16 cellular contexts compared by ENCODE assay signal in genomic region chr7:87213252-87213651, GRCh38. TPM values are rescaled to one million over a fixed set of nuclear protein-coding genes. Genes with fewer than 3 reads are reported as not detected.
DNase-seq lines count a peak whose midpoint lies in the region; ATAC-seq and TF ChIP-seq lines count a peak whose summit lies in the region.
"Had no signal": no experiment of that assay in that cellular context is flagged by ENCODE, and none has a peak within 500 bp of the region (broad histone marks: within the 10 kb centered on the region; RNA-seq: fewer than 3 reads in every experiment).

No MANE protein-coding gene starts in this region.

- no peak for DNase-seq in CD4-positive, alpha-beta memory T cell
- DNase-seq in GM12865 (ENCODE audit: low read depth) (no peak), NCI-H2107 treated with DMSO at 0.1 percent for 48 hours (lab: John Stamatoyannopoulos, UW; ENCODE audit: unreplicated experiment) (no peak), medulla oblongata (ENCODE audit: extremely low spot score) (no peak)
- no peak for DNase-seq in activated T-helper 1 cell treated with anti-CD3 and anti-CD28 coated beads, Interleukin-12 subunit alpha, Interleukin-12 subunit beta, Interleukin-2, Interleukin-4 antibody, amounts not matched to agents 30 ng/mL and 10 ng/mL and 1 ng/mL, durations not matched to agents 14 hours and 24 hours and 36 hours (ENCODE audit: low spot score)
- no peak for DNase-seq in naive thymus-derived CD4-positive, alpha-beta T cell
- DNase-seq: activated CD8-positive, alpha-beta memory T cell treated with anti-CD3 and anti-CD28 coated beads, Interleukin-2, amount 50 U/mL, for 48 hours; aorta; C1 segment of cervical spinal cord; gastrocnemius medialis; NCI-H187 treated with DMSO at 0.1 percent for 48 hours; NCI-H510A; testis had no signal

- intact Hi-C loops in CD4-positive, alpha-beta memory T cell (cut with micrococcal nuclease), result loop anchor here (10.0 kb wide), 1 partner anchor 1002 kb away; no protein-coding TSS in a partner anchor
- intact Hi-C loops in activated T-helper 1 cell treated with anti-CD3 and anti-CD28 coated beads, Interleukin-12 subunit alpha, Interleukin-12 subunit beta, Interleukin-2, Interleukin-4 antibody, amounts not matched to agents 30 ng/mL and 10 ng/mL and 1 ng/mL, durations not matched to agents 14 hours and 24 hours and 36 hours (cut with micrococcal nuclease), result loop anchor here (2.0 to 10.0 kb wide), 2 partner anchors 14 to 1002 kb away; no protein-coding TSS in a partner anchor
- intact Hi-C loops in naive thymus-derived CD4-positive, alpha-beta T cell (cut with micrococcal nuclease), result loop anchor here (1.0 to 10.0 kb wide), 2 partner anchors 12 to 412 kb away; partner anchors contain the start of gene RUNDC3B (in 1 of the 2)

- H3K27ac Mint-ChIP-seq in CD4-positive, alpha-beta memory T cell, result peak overlapping the region; percentile 67 to 94 (median 93)
- peak overlapping the region; percentile 93 for H3K27ac Mint-ChIP-seq in activated T-helper 1 cell treated with anti-CD3 and anti-CD28 coated beads, Interleukin-12 subunit alpha, Interleukin-12 subunit beta, Interleukin-2, Interleukin-4 antibody, amounts not matched to agents 30 ng/mL and 10 ng/mL and 1 ng/mL, durations not matched to agents 14 hours and 24 hours and 36 hours
- peak overlapping the region; percentile 91 to 98 (median 95) for H3K27ac Mint-ChIP-seq in naive thymus-derived CD4-positive, alpha-beta T cell

- TF ChIP-seq CTCF in GM12865 (IDR thresholded peaks at IDR 0.05; ENCODE audit: insufficient read depth, low read depth, low read length, missing control alignments), result no peak

- H3K36me3 ChIP-seq in CD4-positive, alpha-beta memory T cell (ENCODE audit: insufficient read depth, low read length), result no peaks in the 10 kb centered on the region
- peaks cover 0 to 8% (median 0%) of the 10 kb centered on the region in 3 experiments for H3K36me3 ChIP-seq in naive thymus-derived CD4-positive, alpha-beta T cell (ENCODE audit: control insufficient read depth in 2 of 3, insufficient read depth in 3 of 3, low read length in 3 of 3)
- H3K36me3 ChIP-seq: gastrocnemius medialis had no signal

- POLR2A ChIA-PET in CD4-positive, alpha-beta memory T cell (lab: Charles Lee; ENCODE audit: partially characterized antibody), result interaction anchor here (0.7 to 5.1 kb wide), 8 partner anchors 10 to 234 kb away, joined by 3 to 58 read pairs (median 5); partner anchors contain the start of gene DMTF1
- POLR2A ChIA-PET in naive thymus-derived CD4-positive, alpha-beta T cell (lab: Charles Lee), result interaction anchor here (0.8 to 4.0 kb wide), 12 partner anchors 9 to 64 kb away, joined by 3 to 25 read pairs (median 9); partner anchors contain the start of gene DMTF1

- no peaks in the 10 kb centered on the region for H3K9me3 ChIP-seq in CD4-positive, alpha-beta memory T cell (ENCODE audit: control insufficient read depth in 1 of 2, low read length in 2 of 2)
- H3K9me3 ChIP-seq in naive thymus-derived CD4-positive, alpha-beta T cell (ENCODE audit: control insufficient read depth in 2 of 3, low read length in 3 of 3), result no peaks in the 10 kb centered on the region
- H3K9me3 ChIP-seq: gastrocnemius medialis, testis had no signal

- CTCF ChIA-PET in CD4-positive, alpha-beta memory T cell (lab: Charles Lee; ENCODE audit: partially characterized antibody), result interaction anchor here (1.0 to 2.2 kb wide), 3 partner anchors 8 to 61 kb away, joined by 3 to 6 read pairs (median 5); partner anchors contain the start of gene DMTF1
- CTCF ChIA-PET in naive thymus-derived CD4-positive, alpha-beta T cell (lab: Charles Lee), result interaction anchor here (0.6 to 1.9 kb wide), 6 partner anchors 12 to 673 kb away, joined by 3 to 6 read pairs (median 4); no protein-coding TSS in a partner anchor

- peaks cover 0 to 2% (median 0%) of the 10 kb centered on the region in 8 donors for H3K9me3 Mint-ChIP-seq in CD4-positive, alpha-beta memory T cell
- peaks cover 3% of the 10 kb centered on the region for H3K9me3 Mint-ChIP-seq in activated T-helper 1 cell treated with anti-CD3 and anti-CD28 coated beads, Interleukin-12 subunit alpha, Interleukin-12 subunit beta, Interleukin-2, Interleukin-4 antibody, amounts not matched to agents 30 ng/mL and 10 ng/mL and 1 ng/mL, durations not matched to agents 14 hours and 24 hours and 36 hours
- H3K9me3 Mint-ChIP-seq in naive thymus-derived CD4-positive, alpha-beta T cell, result peaks cover 0 to 8% (median 0%) of the 10 kb centered on the region in 11 donors

- H3K27ac ChIP-seq in CD4-positive, alpha-beta memory T cell (ENCODE audit: low read depth, low read length), result peak overlapping the region; percentile 34
- H3K27ac ChIP-seq in naive thymus-derived CD4-positive, alpha-beta T cell (ENCODE audit: low read depth, low read length), result peak overlapping the region; percentile 96
- H3K27ac ChIP-seq: gastrocnemius medialis, testis, VCaP had no signal

- H3K4me1 Mint-ChIP-seq in CD4-positive, alpha-beta memory T cell, result peaks cover 68 to 97% (median 82%) of the 10 kb centered on the region in 4 donors
- H3K4me1 Mint-ChIP-seq in activated T-helper 1 cell treated with anti-CD3 and anti-CD28 coated beads, Interleukin-12 subunit alpha, Interleukin-12 subunit beta, Interleukin-2, Interleukin-4 antibody, amounts not matched to agents 30 ng/mL and 10 ng/mL and 1 ng/mL, durations not matched to agents 14 hours and 24 hours and 36 hours (ENCODE audit: low read depth), result peaks cover 86% of the 10 kb centered on the region
- H3K4me1 Mint-ChIP-seq in naive thymus-derived CD4-positive, alpha-beta T cell, result peaks cover 43 to 95% (median 84%) of the 10 kb centered on the region in 7 donors

- no peaks in the 10 kb centered on the region for H3K27me3 Mint-ChIP-seq in CD4-positive, alpha-beta memory T cell
- H3K27me3 Mint-ChIP-seq in activated T-helper 1 cell treated with anti-CD3 and anti-CD28 coated beads, Interleukin-12 subunit alpha, Interleukin-12 subunit beta, Interleukin-2, Interleukin-4 antibody, amounts not matched to agents 30 ng/mL and 10 ng/mL and 1 ng/mL, durations not matched to agents 14 hours and 24 hours and 36 hours (ENCODE audit: insufficient read depth), result no peaks in the 10 kb centered on the region
- no peaks in the 10 kb centered on the region for H3K27me3 Mint-ChIP-seq in naive thymus-derived CD4-positive, alpha-beta T cell

- peaks cover 20 to 42% of the 10 kb centered on the region in 2 donors for H3K36me3 Mint-ChIP-seq in CD4-positive, alpha-beta memory T cell
- peaks cover 30% of the 10 kb centered on the region for H3K36me3 Mint-ChIP-seq in activated T-helper 1 cell treated with anti-CD3 and anti-CD28 coated beads, Interleukin-12 subunit alpha, Interleukin-12 subunit beta, Interleukin-2, Interleukin-4 antibody, amounts not matched to agents 30 ng/mL and 10 ng/mL and 1 ng/mL, durations not matched to agents 14 hours and 24 hours and 36 hours (ENCODE audit: low read depth)
- peaks cover 0 to 37% (median 19%) of the 10 kb centered on the region in 5 donors for H3K36me3 Mint-ChIP-seq in naive thymus-derived CD4-positive, alpha-beta T cell

- no peak for ATAC-seq in naive thymus-derived CD4-positive, alpha-beta T cell
- ATAC-seq in HG03460 (IDR thresholded peaks at IDR 0.05; ENCODE audit: unreplicated experiment), result no peak
- ATAC-seq: gastrocnemius medialis, SK-N-SH treated with all-trans-retinoic acid at 6 μM for 48 hours had no signal

- peaks cover 98% of the 10 kb centered on the region for H3K4me1 ChIP-seq in CD4-positive, alpha-beta memory T cell (ENCODE audit: insufficient read depth, low read length)
- H3K4me1 ChIP-seq in naive thymus-derived CD4-positive, alpha-beta T cell (ENCODE audit: control insufficient read depth in 2 of 2, insufficient read depth in 2 of 2, low read length in 2 of 2), result peaks cover 76 to 78% of the 10 kb centered on the region in 2 donors

- H3K4me3 Mint-ChIP-seq in CD4-positive, alpha-beta memory T cell, result peak overlapping the region; percentile 76 to 94 (median 88)
- H3K4me3 Mint-ChIP-seq in activated T-helper 1 cell treated with anti-CD3 and anti-CD28 coated beads, Interleukin-12 subunit alpha, Interleukin-12 subunit beta, Interleukin-2, Interleukin-4 antibody, amounts not matched to agents 30 ng/mL and 10 ng/mL and 1 ng/mL, durations not matched to agents 14 hours and 24 hours and 36 hours, result peak overlapping the region; percentile 80
- peak overlapping the region; percentile 80 to 96 (median 87) for H3K4me3 Mint-ChIP-seq in naive thymus-derived CD4-positive, alpha-beta T cell

- H3K27me3 ChIP-seq in CD4-positive, alpha-beta memory T cell (ENCODE audit: insufficient read depth, low read length), result no peaks in the 10 kb centered on the region
- H3K27me3 ChIP-seq in naive thymus-derived CD4-positive, alpha-beta T cell (ENCODE audit: control insufficient read depth in 2 of 2, insufficient read depth in 2 of 2, low read length in 2 of 2), result no peaks in the 10 kb centered on the region
- H3K27me3 ChIP-seq: gastrocnemius medialis, testis had no signal

- no peak overlapping the region for H3K4me3 ChIP-seq in CD4-positive, alpha-beta memory T cell (ENCODE audit: low read length in 2 of 2)
- peak overlapping the region; percentile 57; the same call in 1 of the 2 replicates for H3K4me3 ChIP-seq in GM12865 (ENCODE audit: low read depth, low read length)
- H3K4me3 ChIP-seq in naive thymus-derived CD4-positive, alpha-beta T cell (ENCODE audit: low read length), result peak overlapping the region; percentile 30
- H3K4me3 ChIP-seq: gastrocnemius medialis, testis had no signal

RNA-seq across cellular contexts. Expression of gene TMEM243, which starts 6.3 kb away (rescaled TPM):
- total RNA-seq in CD4-positive, alpha-beta memory T cell, result 100 to 1,000 TPM; 103 to 105 TPM
- polyA plus RNA-seq in CD4-positive, alpha-beta memory T cell, result 10 to 100 TPM; 81.3 to 90.4 TPM
- total RNA-seq in activated T-helper 1 cell treated with anti-CD3 and anti-CD28 coated beads, Interleukin-12 subunit alpha, Interleukin-12 subunit beta, Interleukin-2, Interleukin-4 antibody, amounts not matched to agents 30 ng/mL and 10 ng/mL and 1 ng/mL, durations not matched to agents 14 hours and 24 hours and 36 hours, result 49.2 and 50.5 TPM in 2 replicates
- 100 to 1,000 TPM in 4 of 5 experiments, 10 to 100 TPM in 1; 50.0 to 153 (median 125) TPM for total RNA-seq in naive thymus-derived CD4-positive, alpha-beta T cell
- 100 to 1,000 TPM in 1 of 2 donors, 10 to 100 TPM in 1; 81.3 to 111 TPM for polyA plus RNA-seq in naive thymus-derived CD4-positive, alpha-beta T cell

Comparison
In these comparisons a context has a peak if more than half of its experiments do, and no peak if none do; other contexts are left out.
1. H3K4me3 ChIP-seq: peak in GM12865 (single experiment) and naive thymus-derived CD4-positive, alpha-beta T cell (single experiment); none in CD4-positive, alpha-beta memory T cell (0 of 2).
2. Peak in every context shown above with its lines, with median percentiles within 50 percentile points of each other: H3K27ac Mint-ChIP-seq and H3K4me3 Mint-ChIP-seq.